In the genomic region with DNA sequence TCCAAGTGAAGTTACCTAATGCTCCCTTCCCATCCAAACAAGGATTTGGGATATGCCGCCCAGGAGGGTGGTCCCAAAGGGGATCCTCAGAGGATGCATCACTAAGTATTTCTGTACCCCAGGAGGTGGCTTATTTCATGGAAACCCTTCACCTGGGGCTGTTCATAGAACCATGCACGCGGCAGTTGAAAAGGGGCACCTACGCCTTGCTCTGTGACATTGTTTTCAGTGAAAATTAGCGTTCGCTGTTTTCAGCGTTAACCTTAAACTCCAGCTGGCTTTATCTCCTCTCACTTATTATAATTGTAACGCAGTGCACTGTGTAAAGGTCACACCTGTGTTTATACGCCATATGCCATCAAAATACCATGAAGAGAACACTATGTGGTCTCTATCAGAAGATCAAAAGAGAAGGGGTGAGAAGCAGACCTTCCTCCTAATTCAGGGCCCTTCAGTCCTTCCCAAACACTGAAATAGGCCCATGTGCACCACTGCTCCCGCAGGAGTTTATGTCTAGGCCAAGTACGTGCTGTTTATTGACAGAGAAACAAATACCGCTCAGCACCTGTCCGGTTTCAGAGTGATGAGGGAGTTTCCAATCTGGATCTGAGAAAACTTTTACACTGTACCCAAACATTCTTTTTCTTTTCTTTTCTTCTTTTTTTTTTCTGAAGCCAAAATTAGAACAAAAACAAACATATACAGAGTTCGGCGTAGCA, we compare ENCODE assay signal across 1 cellular context.
TF ChIP-seq lines count a peak whose summit lies in the region.

No MANE protein-coding gene starts in this region.

TF ChIP-seq in GM12878, 131 proteins besides CTCF, POLR2A, EP300 and RAD21 (continued from another document):
- TF ChIP-seq, protein P1, sequence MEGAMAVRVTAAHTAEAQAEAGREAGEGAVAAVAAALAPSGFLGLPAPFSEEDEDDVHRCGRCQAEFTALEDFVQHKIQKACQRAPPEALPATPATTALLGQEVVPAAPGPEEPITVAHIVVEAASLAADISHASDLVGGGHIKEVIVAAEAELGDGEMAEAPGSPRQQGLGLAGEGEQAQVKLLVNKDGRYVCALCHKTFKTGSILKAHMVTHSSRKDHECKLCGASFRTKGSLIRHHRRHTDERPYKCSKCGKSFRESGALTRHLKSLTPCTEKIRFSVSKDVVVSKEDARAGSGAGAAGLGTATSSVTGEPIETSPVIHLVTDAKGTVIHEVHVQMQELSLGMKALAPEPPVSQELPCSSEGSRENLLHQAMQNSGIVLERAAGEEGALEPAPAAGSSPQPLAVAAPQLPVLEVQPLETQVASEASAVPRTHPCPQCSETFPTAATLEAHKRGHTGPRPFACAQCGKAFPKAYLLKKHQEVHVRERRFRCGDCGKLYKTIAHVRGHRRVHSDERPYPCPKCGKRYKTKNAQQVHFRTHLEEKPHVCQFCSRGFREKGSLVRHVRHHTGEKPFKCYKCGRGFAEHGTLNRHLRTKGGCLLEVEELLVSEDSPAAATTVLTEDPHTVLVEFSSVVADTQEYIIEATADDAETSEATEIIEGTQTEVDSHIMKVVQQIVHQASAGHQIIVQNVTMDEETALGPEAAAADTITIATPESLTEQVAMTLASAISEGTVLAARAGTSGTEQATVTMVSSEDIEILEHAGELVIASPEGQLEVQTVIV (IDR thresholded peaks at IDR 0.05; ENCODE audit: borderline replicate concordance, partially characterized antibody) = no peak
- TF ChIP-seq, protein P2, sequence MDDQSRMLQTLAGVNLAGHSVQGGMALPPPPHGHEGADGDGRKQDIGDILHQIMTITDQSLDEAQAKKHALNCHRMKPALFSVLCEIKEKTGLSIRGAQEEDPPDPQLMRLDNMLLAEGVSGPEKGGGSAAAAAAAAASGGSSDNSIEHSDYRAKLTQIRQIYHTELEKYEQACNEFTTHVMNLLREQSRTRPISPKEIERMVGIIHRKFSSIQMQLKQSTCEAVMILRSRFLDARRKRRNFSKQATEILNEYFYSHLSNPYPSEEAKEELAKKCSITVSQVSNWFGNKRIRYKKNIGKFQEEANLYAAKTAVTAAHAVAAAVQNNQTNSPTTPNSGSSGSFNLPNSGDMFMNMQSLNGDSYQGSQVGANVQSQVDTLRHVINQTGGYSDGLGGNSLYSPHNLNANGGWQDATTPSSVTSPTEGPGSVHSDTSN (IDR thresholded peaks at IDR 0.05; ENCODE audit: insufficient replicate concordance, low read depth, low read length) = peak; percentile 73
- TF ChIP-seq IKZF1 (conservative IDR thresholded peaks at IDR 0.05) (no peak), ETV6 (conservative IDR thresholded peaks at IDR 0.05 in 1 of 2, IDR thresholded peaks at IDR 0.05 in 1 of 2; ENCODE audit: borderline replicate concordance in 1 of 2, low read depth in 1 of 2) (peak in 1 of 2 experiments; percentile 71; a peak in 1 of 4 replicates), ATF7 (IDR thresholded peaks at IDR 0.05; ENCODE audit: low read depth) (peak; percentile 61; the same call in 1 of the 2 replicates), SMC3 (IDR thresholded peaks at IDR 0.05; ENCODE audit: borderline replicate concordance, low read length) (peak; percentile 18; the same call in 1 of the 2 replicates), YY1 (IDR thresholded peaks at IDR 0.05; ENCODE audit: low read depth, low read length) (no peak), MXI1 (IDR thresholded peaks at IDR 0.05; ENCODE audit: low read depth, low read length) (peak; percentile 57), TARDBP (IDR thresholded peaks at IDR 0.05; ENCODE audit: borderline replicate concordance) (no peak), STAT1 (conservative IDR thresholded peaks at IDR 0.05) (no peak), SMARCA5 (IDR thresholded peaks at IDR 0.05) (no peak), RFX5 (IDR thresholded peaks at IDR 0.05; ENCODE audit: low read depth, low read length) (no peak), SP1 (IDR thresholded peaks at IDR 0.05; ENCODE audit: low read depth, low read length) (peak; percentile 40), CEBPB (IDR thresholded peaks at IDR 0.05; ENCODE audit: borderline replicate concordance in 1 of 2, low read depth in 2 of 2, low read length in 2 of 2) (no peak), BCL11A (IDR thresholded peaks at IDR 0.05; ENCODE audit: low read depth, low read length) (0 out of 2 replicates have a peak, but pooled peaks have one; percentile 28), RBBP5 (conservative IDR thresholded peaks at IDR 0.05) (no peak), STAT3 (IDR thresholded peaks at IDR 0.05; ENCODE audit: low read depth, low read length) (no peak), NR2C1 (IDR thresholded peaks at IDR 0.05) (no peak), TBL1XR1 (IDR thresholded peaks at IDR 0.05; ENCODE audit: low read depth, low read length) (peak; percentile 90), RELA (IDR thresholded peaks at IDR 0.05; ENCODE audit: borderline replicate concordance, partially characterized antibody) (peak; percentile 72), POLR2AphosphoS5 (IDR thresholded peaks at IDR 0.05; ENCODE audit: low read length) (peak; percentile 76), CREM (IDR thresholded peaks at IDR 0.05; ENCODE audit: low read depth) (peak; percentile 84), SMAD1 (IDR thresholded peaks at IDR 0.05; ENCODE audit: low read depth, partially characterized antibody) (peak; percentile 41), ZNF207 (IDR thresholded peaks at IDR 0.05; ENCODE audit: borderline replicate concordance) (0 out of 2 replicates have a peak, but pooled peaks have one; percentile 33), PAX5 (IDR thresholded peaks at IDR 0.05; ENCODE audit: borderline replicate concordance, low read depth, low read length) (peak; percentile 44; the same call in 1 of the 2 replicates), HDAC6 (IDR thresholded peaks at IDR 0.05; ENCODE audit: unreplicated experiment) (peak; percentile 56), EED (IDR thresholded peaks at IDR 0.05; ENCODE audit: low read depth) (peak; percentile 53; the same call in 1 of the 2 replicates)
- TF ChIP-seq, protein P3, sequence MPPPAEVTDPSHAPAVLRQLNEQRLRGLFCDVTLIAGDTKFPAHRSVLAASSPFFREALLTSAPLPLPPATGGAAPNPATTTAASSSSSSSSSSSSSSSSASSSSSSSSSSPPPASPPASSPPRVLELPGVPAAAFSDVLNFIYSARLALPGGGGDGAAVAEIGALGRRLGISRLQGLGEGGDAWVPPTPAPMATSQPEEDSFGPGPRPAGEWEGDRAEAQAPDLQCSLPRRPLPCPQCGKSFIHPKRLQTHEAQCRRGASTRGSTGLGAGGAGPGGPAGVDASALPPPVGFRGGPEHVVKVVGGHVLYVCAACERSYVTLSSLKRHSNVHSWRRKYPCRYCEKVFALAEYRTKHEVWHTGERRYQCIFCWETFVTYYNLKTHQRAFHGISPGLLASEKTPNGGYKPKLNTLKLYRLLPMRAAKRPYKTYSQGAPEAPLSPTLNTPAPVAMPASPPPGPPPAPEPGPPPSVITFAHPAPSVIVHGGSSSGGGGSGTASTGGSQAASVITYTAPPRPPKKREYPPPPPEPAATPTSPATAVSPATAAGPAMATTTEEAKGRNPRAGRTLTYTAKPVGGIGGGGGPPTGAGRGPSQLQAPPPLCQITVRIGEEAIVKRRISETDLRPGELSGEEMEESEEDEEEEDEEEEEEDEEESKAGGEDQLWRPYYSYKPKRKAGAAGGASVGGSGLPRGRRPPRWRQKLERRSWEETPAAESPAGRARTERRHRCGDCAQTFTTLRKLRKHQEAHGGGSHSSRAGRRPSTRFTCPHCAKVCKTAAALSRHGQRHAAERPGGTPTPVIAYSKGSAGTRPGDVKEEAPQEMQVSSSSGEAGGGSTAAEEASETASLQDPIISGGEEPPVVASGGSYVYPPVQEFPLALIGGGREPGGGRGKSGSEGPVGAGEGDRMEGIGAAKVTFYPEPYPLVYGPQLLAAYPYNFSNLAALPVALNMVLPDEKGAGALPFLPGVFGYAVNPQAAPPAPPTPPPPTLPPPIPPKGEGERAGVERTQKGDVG (CRISPR knock-in tag; IDR thresholded peaks at IDR 0.05) = no peak
- TF ChIP-seq, protein P4, sequence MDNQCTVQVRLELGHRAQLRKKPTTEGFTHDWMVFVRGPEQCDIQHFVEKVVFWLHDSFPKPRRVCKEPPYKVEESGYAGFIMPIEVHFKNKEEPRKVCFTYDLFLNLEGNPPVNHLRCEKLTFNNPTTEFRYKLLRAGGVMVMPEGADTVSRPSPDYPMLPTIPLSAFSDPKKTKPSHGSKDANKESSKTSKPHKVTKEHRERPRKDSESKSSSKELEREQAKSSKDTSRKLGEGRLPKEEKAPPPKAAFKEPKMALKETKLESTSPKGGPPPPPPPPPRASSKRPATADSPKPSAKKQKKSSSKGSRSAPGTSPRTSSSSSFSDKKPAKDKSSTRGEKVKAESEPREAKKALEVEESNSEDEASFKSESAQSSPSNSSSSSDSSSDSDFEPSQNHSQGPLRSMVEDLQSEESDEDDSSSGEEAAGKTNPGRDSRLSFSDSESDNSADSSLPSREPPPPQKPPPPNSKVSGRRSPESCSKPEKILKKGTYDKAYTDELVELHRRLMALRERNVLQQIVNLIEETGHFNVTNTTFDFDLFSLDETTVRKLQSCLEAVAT (IDR thresholded peaks at IDR 0.05) = peak; percentile 67
- TF ChIP-seq, protein P5, sequence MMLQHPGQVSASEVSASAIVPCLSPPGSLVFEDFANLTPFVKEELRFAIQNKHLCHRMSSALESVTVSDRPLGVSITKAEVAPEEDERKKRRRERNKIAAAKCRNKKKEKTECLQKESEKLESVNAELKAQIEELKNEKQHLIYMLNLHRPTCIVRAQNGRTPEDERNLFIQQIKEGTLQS (IDR thresholded peaks at IDR 0.05; ENCODE audit: borderline replicate concordance, extremely low read depth, low read depth, low read length) = no peak
